ENCODE assay signal across 9 cellular contexts in the genomic region with DNA sequence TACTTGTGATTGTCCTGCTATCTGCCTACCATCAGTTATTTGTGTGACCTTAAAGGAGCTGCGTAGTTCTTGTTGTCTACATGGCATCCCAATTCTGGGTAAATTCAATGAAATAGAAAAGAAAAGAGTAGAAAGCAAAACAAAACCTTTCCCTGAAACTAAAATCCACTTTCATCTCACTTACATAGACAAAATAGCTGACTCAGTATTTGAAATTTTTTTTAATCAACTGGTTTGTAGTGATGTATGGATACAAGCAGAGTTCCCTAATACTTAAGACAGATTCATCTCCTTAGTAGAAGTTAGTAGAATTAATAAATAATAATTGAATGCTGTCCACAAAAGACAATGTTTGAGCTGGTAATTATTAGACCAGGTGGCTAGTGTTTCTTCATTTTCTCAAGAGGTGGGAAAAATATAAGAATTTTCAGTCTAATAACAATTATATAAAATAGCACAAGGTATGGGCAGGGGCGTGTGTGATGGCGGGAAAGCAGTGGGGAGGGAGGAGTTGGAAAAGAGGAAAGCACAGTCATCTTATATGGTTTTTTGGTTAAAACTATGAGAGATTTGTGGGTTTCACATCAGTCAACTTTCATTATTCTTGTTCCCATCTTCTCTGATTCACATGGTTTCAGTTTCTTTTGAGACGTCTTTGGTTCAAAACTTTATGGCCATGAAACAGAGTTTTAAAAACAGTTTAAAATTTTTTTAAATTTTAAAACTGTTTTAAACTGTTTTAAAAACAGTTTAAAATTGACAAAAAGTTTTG.
A peak's percentile ranks its signal among the peaks of the same experiment; 100 is the strongest.
DNase-seq lines count a peak whose midpoint lies in the region; ATAC-seq lines count a peak whose summit lies in the region.
"Had no signal": no experiment of that assay in that cellular context is flagged by ENCODE, and none has a peak within 500 bp of the region (broad histone marks: within the 10 kb centered on the region; RNA-seq: fewer than 3 reads in every experiment).

No MANE protein-coding gene starts in this region.

- H3K36me3 Mint-ChIP-seq in activated T-cell treated with anti-CD3 and anti-CD28 coated beads, Interleukin-2, amount 50 U/mL, for 24 hours (ENCODE audit: low read depth), result no peaks in the 10 kb centered on the region
- no peaks in the 10 kb centered on the region for H3K36me3 Mint-ChIP-seq in activated CD4-positive, alpha-beta memory T cell treated with anti-CD3 and anti-CD28 coated beads for 36 hours

- no peak overlapping the region for H3K4me3 Mint-ChIP-seq in activated T-cell treated with anti-CD3 and anti-CD28 coated beads, Interleukin-2, amount 50 U/mL, for 24 hours
- H3K4me3 Mint-ChIP-seq in activated CD4-positive, alpha-beta memory T cell treated with anti-CD3 and anti-CD28 coated beads for 36 hours, result no peak overlapping the region

- H3K27me3 Mint-ChIP-seq in activated T-cell treated with anti-CD3 and anti-CD28 coated beads, Interleukin-2, amount 50 U/mL, for 24 hours, result peaks cover 75% of the 10 kb centered on the region
- H3K27me3 Mint-ChIP-seq in activated CD4-positive, alpha-beta memory T cell treated with anti-CD3 and anti-CD28 coated beads for 36 hours, result peaks cover 42% of the 10 kb centered on the region

- POLR2A ChIA-PET in activated CD4-positive, alpha-beta memory T cell treated with anti-CD3 and anti-CD28 coated beads for 36 hours (lab: Charles Lee), result no interaction called here

- intact Hi-C loops in activated CD4-positive, alpha-beta memory T cell treated with anti-CD3 and anti-CD28 coated beads for 36 hours (cut with micrococcal nuclease), result loop anchor here (1.0 to 5.0 kb wide), 3 partner anchors 107 to 845 kb away; partner anchors contain the start of gene FGF2

- H3K27ac Mint-ChIP-seq in activated T-cell treated with anti-CD3 and anti-CD28 coated beads, Interleukin-2, amount 50 U/mL, for 24 hours, result peak overlapping the region; percentile 74
- no peak overlapping the region for H3K27ac Mint-ChIP-seq in activated CD4-positive, alpha-beta memory T cell treated with anti-CD3 and anti-CD28 coated beads for 36 hours

- peak; percentile 96 for ATAC-seq in HG02973 (IDR thresholded peaks at IDR 0.05; ENCODE audit: unreplicated experiment)
- ATAC-seq in stimulated activated naive CD8-positive, alpha-beta T cell treated with anti-CD3 and anti-CD28 coated beads, Interleukin-15, Interleukin-2, amounts not matched to agents 100 U/mL and 50 U/mL, for 24 hours, result peak; percentile 81

- CTCF ChIA-PET in activated CD4-positive, alpha-beta memory T cell treated with anti-CD3 and anti-CD28 coated beads for 36 hours (lab: Charles Lee), result interaction anchor here (1.8 kb wide), 1 partner anchor 107 kb away, joined by 4 read pairs; no protein-coding TSS in a partner anchor

- no peak for DNase-seq in activated T-cell treated with anti-CD3 and anti-CD28 coated beads, Interleukin-2, amount 50 U/mL, for 24 hours
- DNase-seq in activated T-cell treated with anti-CD3 and anti-CD28 coated beads, Interleukin-2, amount 50 U/mL, for 1 hour, result no peak
- DNase-seq in activated CD4-positive, alpha-beta memory T cell treated with anti-CD3 and anti-CD28 coated beads for 36 hours, result peak; percentile 55
- DNase-seq in stimulated activated naive CD8-positive, alpha-beta T cell treated with anti-CD3 and anti-CD28 coated beads, Interleukin-15, Interleukin-2, amounts not matched to agents 100 U/mL and 50 U/mL, for 24 hours, result peak; percentile 40
- no peak for DNase-seq in NCI-H2171 (lab: John Stamatoyannopoulos, UW)
- no peak for DNase-seq in hippocampal formation (lab: John Stamatoyannopoulos, UW)
- no peak for DNase-seq in retina
- DNase-seq: C1 segment of cervical spinal cord had no signal

- peaks cover 5% of the 10 kb centered on the region for H3K9me3 Mint-ChIP-seq in activated T-cell treated with anti-CD3 and anti-CD28 coated beads, Interleukin-2, amount 50 U/mL, for 24 hours
- no peaks in the 10 kb centered on the region for H3K9me3 Mint-ChIP-seq in activated CD4-positive, alpha-beta memory T cell treated with anti-CD3 and anti-CD28 coated beads for 36 hours

- peaks cover 35% of the 10 kb centered on the region for H3K4me1 Mint-ChIP-seq in activated T-cell treated with anti-CD3 and anti-CD28 coated beads, Interleukin-2, amount 50 U/mL, for 24 hours (ENCODE audit: low read depth)
- peaks cover 21% of the 10 kb centered on the region for H3K4me1 Mint-ChIP-seq in activated CD4-positive, alpha-beta memory T cell treated with anti-CD3 and anti-CD28 coated beads for 36 hours (ENCODE audit: low read depth)

Comparison
In these comparisons a context has a peak if more than half of its experiments do, and no peak if none do; other contexts are left out.
1. DNase-seq: peak in activated CD4-positive, alpha-beta memory T cell treated with anti-CD3 and anti-CD28 coated beads for 36 hours (single experiment) and stimulated activated naive CD8-positive, alpha-beta T cell treated with anti-CD3 and anti-CD28 coated beads, Interleukin-15, Interleukin-2, amounts not matched to agents 100 U/mL and 50 U/mL, for 24 hours (single experiment); none in activated T-cell treated with anti-CD3 and anti-CD28 coated beads, Interleukin-2, amount 50 U/mL, for 24 hours (single experiment), activated T-cell treated with anti-CD3 and anti-CD28 coated beads, Interleukin-2, amount 50 U/mL, for 1 hour (single experiment), NCI-H2171 (single experiment), hippocampal formation (0 of 2) and retina (single experiment).